In the genomic region with DNA sequence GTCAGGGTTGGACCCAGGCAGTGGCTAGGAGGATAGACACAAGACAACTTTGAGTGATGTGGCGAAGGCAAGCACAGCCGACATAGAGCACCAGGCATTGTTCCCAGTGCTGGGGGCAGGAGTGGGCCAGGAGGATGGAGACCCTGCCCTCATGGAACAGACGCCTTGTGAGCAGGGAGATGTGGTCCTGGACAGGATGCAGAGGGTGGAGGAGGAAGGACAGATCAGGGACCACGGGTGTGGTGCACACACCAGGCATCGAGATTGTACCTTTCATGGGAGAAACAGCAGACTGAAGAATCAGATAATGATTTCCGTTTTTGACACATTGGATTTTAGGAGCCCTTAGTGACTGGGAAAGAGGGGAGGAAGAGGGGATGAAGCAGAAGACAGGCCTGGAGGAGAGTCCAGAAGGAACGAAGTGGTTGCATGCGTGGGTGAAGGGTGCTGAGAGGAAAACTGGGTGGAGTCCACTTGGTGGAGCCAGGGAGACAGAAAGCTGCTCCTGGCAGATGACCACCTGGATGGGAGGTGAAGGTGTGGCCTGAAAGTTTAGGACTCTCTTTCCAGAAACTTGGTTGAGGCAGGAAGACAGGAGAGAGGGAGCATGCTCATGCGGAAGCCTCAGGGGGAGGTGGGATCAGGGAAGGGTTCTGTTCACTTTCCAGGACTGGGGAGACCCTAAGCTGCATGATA, we compare ENCODE assay signal across 12 cellular contexts. TPM values are rescaled to one million over a fixed set of nuclear protein-coding genes. Genes with fewer than 3 reads are reported as not detected.
DNase-seq lines count a peak whose midpoint lies in the region; ATAC-seq and TF ChIP-seq lines count a peak whose summit lies in the region.
"Had no signal": no experiment of that assay in that cellular context is flagged by ENCODE, and none has a peak within 500 bp of the region (broad histone marks: within the 10 kb centered on the region; RNA-seq: fewer than 3 reads in every experiment).

No MANE protein-coding gene starts in this region.

- intact Hi-C loops in natural killer cell (cut with micrococcal nuclease) (loop anchor here (5.0 kb wide), 1 partner anchor 524 kb away; no protein-coding TSS in a partner anchor), left cardiac atrium (cut with DNase I) (no loop called here)
- intact Hi-C loops in activated CD8-positive, alpha-beta T cell treated with anti-CD3 and anti-CD28 coated beads for 36 hours (cut with micrococcal nuclease), result loop anchor here (10.0 kb wide), 2 partner anchors 342 to 522 kb away; partner anchors contain the start of gene SH3KBP1

- POLR2A ChIA-PET in activated CD8-positive, alpha-beta T cell treated with anti-CD3 and anti-CD28 coated beads for 36 hours (lab: Charles Lee), result no interaction called here

- H3K27ac Mint-ChIP-seq in natural killer cell treated with Interleukin-12 subunit alpha and Interleukin-12 subunit beta and Interleukin-15 and Interleukin-18, amount 100 ng/mL, for 72 hours, result peak overlapping the region; percentile 21 to 66
- peak overlapping the region in 1 of 2 donors; percentile 74 for H3K27ac Mint-ChIP-seq in natural killer cell
- H3K27ac Mint-ChIP-seq in activated CD8-positive, alpha-beta T cell treated with anti-CD3 and anti-CD28 coated beads for 36 hours, result peak overlapping the region; percentile 64
- peak overlapping the region; percentile 78 for H3K27ac Mint-ChIP-seq in central memory CD8-positive, alpha-beta T cell (ENCODE audit: low read depth)
- H3K27ac Mint-ChIP-seq in stimulated activated naive CD8-positive, alpha-beta T cell treated with anti-CD3 and anti-CD28 coated beads, Interleukin-15, amount 100 ng/mL, for 72 hours, result peak overlapping the region; percentile 72 to 80

- H3K36me3 Mint-ChIP-seq in natural killer cell treated with Interleukin-12 subunit alpha and Interleukin-12 subunit beta and Interleukin-15 and Interleukin-18, amount 100 ng/mL, for 72 hours, result peaks cover 15% of the 10 kb centered on the region
- H3K36me3 Mint-ChIP-seq in natural killer cell, result peaks cover 4% of the 10 kb centered on the region
- peaks cover 39% of the 10 kb centered on the region for H3K36me3 Mint-ChIP-seq in activated CD8-positive, alpha-beta T cell treated with anti-CD3 and anti-CD28 coated beads for 36 hours (ENCODE audit: low read depth)
- H3K36me3 Mint-ChIP-seq in central memory CD8-positive, alpha-beta T cell (ENCODE audit: insufficient read depth), result peaks cover 54% of the 10 kb centered on the region

- H3K9me3 Mint-ChIP-seq in natural killer cell treated with Interleukin-12 subunit alpha and Interleukin-12 subunit beta and Interleukin-15 and Interleukin-18, amount 100 ng/mL, for 72 hours, result no peaks in the 10 kb centered on the region
- H3K9me3 Mint-ChIP-seq in natural killer cell, result no peaks in the 10 kb centered on the region
- H3K9me3 Mint-ChIP-seq in activated CD8-positive, alpha-beta T cell treated with anti-CD3 and anti-CD28 coated beads for 36 hours, result no peaks in the 10 kb centered on the region
- no peaks in the 10 kb centered on the region for H3K9me3 Mint-ChIP-seq in central memory CD8-positive, alpha-beta T cell
- no peaks in the 10 kb centered on the region for H3K9me3 Mint-ChIP-seq in stimulated activated naive CD8-positive, alpha-beta T cell treated with anti-CD3 and anti-CD28 coated beads, Interleukin-15, amount 100 ng/mL, for 72 hours

- H3K4me3 Mint-ChIP-seq in natural killer cell treated with Interleukin-12 subunit alpha and Interleukin-12 subunit beta and Interleukin-15 and Interleukin-18, amount 100 ng/mL, for 72 hours, result no peak overlapping the region
- no peak overlapping the region for H3K4me3 Mint-ChIP-seq in natural killer cell
- H3K4me3 Mint-ChIP-seq in activated CD8-positive, alpha-beta T cell treated with anti-CD3 and anti-CD28 coated beads for 36 hours, result no peak overlapping the region
- H3K4me3 Mint-ChIP-seq in central memory CD8-positive, alpha-beta T cell, result no peak overlapping the region
- H3K4me3 Mint-ChIP-seq in stimulated activated naive CD8-positive, alpha-beta T cell treated with anti-CD3 and anti-CD28 coated beads, Interleukin-15, amount 100 ng/mL, for 72 hours, result no peak overlapping the region

- peaks cover 12 to 20% of the 10 kb centered on the region in 2 donors for H3K4me1 Mint-ChIP-seq in natural killer cell treated with Interleukin-12 subunit alpha and Interleukin-12 subunit beta and Interleukin-15 and Interleukin-18, amount 100 ng/mL, for 72 hours (ENCODE audit: low read depth in 2 of 2)
- peaks cover 3 to 22% of the 10 kb centered on the region in 2 donors for H3K4me1 Mint-ChIP-seq in natural killer cell
- H3K4me1 Mint-ChIP-seq in activated CD8-positive, alpha-beta T cell treated with anti-CD3 and anti-CD28 coated beads for 36 hours (ENCODE audit: low read depth), result peaks cover 17% of the 10 kb centered on the region
- peaks cover 27% of the 10 kb centered on the region for H3K4me1 Mint-ChIP-seq in central memory CD8-positive, alpha-beta T cell
- peaks cover 25% of the 10 kb centered on the region for H3K4me1 Mint-ChIP-seq in stimulated activated naive CD8-positive, alpha-beta T cell treated with anti-CD3 and anti-CD28 coated beads, Interleukin-15, amount 100 ng/mL, for 72 hours

- CTCF ChIA-PET in activated CD8-positive, alpha-beta T cell treated with anti-CD3 and anti-CD28 coated beads for 36 hours (lab: Charles Lee), result no interaction called here

- peaks cover 0 to 3% of the 10 kb centered on the region in 2 donors for H3K27me3 Mint-ChIP-seq in natural killer cell treated with Interleukin-12 subunit alpha and Interleukin-12 subunit beta and Interleukin-15 and Interleukin-18, amount 100 ng/mL, for 72 hours
- no peaks in the 10 kb centered on the region for H3K27me3 Mint-ChIP-seq in natural killer cell (ENCODE audit: low read depth in 2 of 2)
- no peaks in the 10 kb centered on the region for H3K27me3 Mint-ChIP-seq in activated CD8-positive, alpha-beta T cell treated with anti-CD3 and anti-CD28 coated beads for 36 hours
- H3K27me3 Mint-ChIP-seq in central memory CD8-positive, alpha-beta T cell, result no peaks in the 10 kb centered on the region
- no peaks in the 10 kb centered on the region for H3K27me3 Mint-ChIP-seq in stimulated activated naive CD8-positive, alpha-beta T cell treated with anti-CD3 and anti-CD28 coated beads, Interleukin-15, amount 100 ng/mL, for 72 hours

- no peak for DNase-seq in natural killer cell treated with Interleukin-12 subunit alpha and Interleukin-12 subunit beta and Interleukin-15 and Interleukin-18, amount 100 ng/mL, for 72 hours (ENCODE audit: low spot score)
- DNase-seq in natural killer cell (no peak), left cardiac atrium (no peak)
- no peak for DNase-seq in activated CD8-positive, alpha-beta T cell treated with anti-CD3 and anti-CD28 coated beads for 36 hours
- no peak for DNase-seq in central memory CD8-positive, alpha-beta T cell (ENCODE audit: low spot score in 2 of 2)
- no peak for DNase-seq in stimulated activated naive CD8-positive, alpha-beta T cell treated with anti-CD3 and anti-CD28 coated beads, Interleukin-15, amount 100 ng/mL, for 72 hours
- DNase-seq: BE2C, H7, Kasumi-1, NCI-H187 treated with DMSO at 0.1 percent for 48 hours, PC-3 had no signal

- no peak for TF ChIP-seq CTCF in natural killer cell (IDR thresholded peaks at IDR 0.05)
- no peak for TF ChIP-seq CTCF in activated CD8-positive, alpha-beta T cell treated with anti-CD3 and anti-CD28 coated beads for 36 hours (IDR thresholded peaks at IDR 0.05)

- peak in 1 of 2 donors; percentile 8 for ATAC-seq in natural killer cell treated with Interleukin-12 subunit alpha and Interleukin-12 subunit beta and Interleukin-15 and Interleukin-18, amount 100 ng/mL, for 72 hours
- ATAC-seq in natural killer cell (no peak), HG03108 (IDR thresholded peaks at IDR 0.05; ENCODE audit: unreplicated experiment) (no peak), left cardiac atrium (no peak)
- ATAC-seq in activated CD8-positive, alpha-beta T cell treated with anti-CD3 and anti-CD28 coated beads for 36 hours, result no peak
- no peak for ATAC-seq in central memory CD8-positive, alpha-beta T cell (replicated peaks; ENCODE audit: extremely low read depth, poor library complexity, severe bottlenecking)
- ATAC-seq in stimulated activated naive CD8-positive, alpha-beta T cell treated with anti-CD3 and anti-CD28 coated beads, Interleukin-15, amount 100 ng/mL, for 72 hours, result no peak
- ATAC-seq: PC-3 had no signal

RNA-seq across cellular contexts. Expression of gene MAP3K15, which starts 27.9 kb away (rescaled TPM):
- under 1 TPM in 1 of 2 donors, not detected in 1; 0.17 TPM for total RNA-seq in natural killer cell treated with Interleukin-12 subunit alpha and Interleukin-12 subunit beta and Interleukin-15 and Interleukin-18, amount 100 ng/mL, for 72 hours
- under 1 TPM in 1 of 3 donors, not detected in 2; 0.18 TPM for total RNA-seq in natural killer cell
- total RNA-seq in activated CD8-positive, alpha-beta T cell treated with anti-CD3 and anti-CD28 coated beads for 36 hours, result 1 to 10 TPM; 1.8 to 2.2 TPM
- total RNA-seq in left cardiac atrium, result under 1 TPM in 1 of 2 donors, not detected in 1; 0.15 TPM

Comparison
In these comparisons a context has a peak if more than half of its experiments do, and no peak if none do; other contexts are left out.
1. intact Hi-C loops: an anchor here in natural killer cell (5.0 kb wide) and activated CD8-positive, alpha-beta T cell treated with anti-CD3 and anti-CD28 coated beads for 36 hours (10.0 kb wide); none called in left cardiac atrium.